ENCODE assay signal across 16 cellular contexts in genomic region chr16:56618138-56618537, GRCh38. TPM values are rescaled to one million over a fixed set of nuclear protein-coding genes. Genes with fewer than 3 reads are reported as not detected.
A peak's percentile ranks its signal among the peaks of the same experiment; 100 is the strongest.
DNase-seq lines count a peak whose midpoint lies in the region; ATAC-seq and TF ChIP-seq lines count a peak whose summit lies in the region.
"Had no signal": no experiment of that assay in that cellular context is flagged by ENCODE, and none has a peak within 500 bp of the region (broad histone marks: within the 10 kb centered on the region; RNA-seq: fewer than 3 reads in every experiment).

No MANE protein-coding gene starts in this region.

- H3K9me3 ChIP-seq in left ventricle myocardium inferior (replicated peaks) (no peaks in the 10 kb centered on the region), iPS-20b (ENCODE audit: insufficient read depth, low read depth, low read length) (no peaks in the 10 kb centered on the region)

- H3K27ac Mint-ChIP-seq in activated T-helper 17 cell treated with anti-CD3 and anti-CD28 coated beads, Interleukin-2, amount 50 U/mL, for 72 hours, result no peak overlapping the region
- H3K27ac Mint-ChIP-seq in type B pancreatic cell, result no peak overlapping the region
- H3K27ac Mint-ChIP-seq: activated naive CD4-positive, alpha-beta T cell treated with anti-CD3 and anti-CD28 coated beads, Interleukin-2, amount 50 U/mL, for 72 hours had no signal

- H3K4me3 Mint-ChIP-seq in activated T-helper 17 cell treated with anti-CD3 and anti-CD28 coated beads, Interleukin-2, amount 50 U/mL, for 72 hours, result peak overlapping the region; percentile 67
- peak overlapping the region; percentile 82 for H3K4me3 Mint-ChIP-seq in type B pancreatic cell

- H3K4me1 ChIP-seq in left ventricle myocardium inferior (peaks cover 39% of the 10 kb centered on the region), iPS-20b (ENCODE audit: insufficient read depth, low read length) (peaks cover 16% of the 10 kb centered on the region)

- peaks cover 22% of the 10 kb centered on the region for H3K4me1 Mint-ChIP-seq in activated T-helper 17 cell treated with anti-CD3 and anti-CD28 coated beads, Interleukin-2, amount 50 U/mL, for 72 hours
- no peaks in the 10 kb centered on the region for H3K4me1 Mint-ChIP-seq in type B pancreatic cell (ENCODE audit: unreplicated experiment)

- DNase-seq in left ventricle myocardium inferior, result no peak
- DNase-seq in Right ventricle myocardium inferior (ENCODE audit: missing footprints), result no peak
- DNase-seq in type B pancreatic cell (ENCODE audit: extremely low spot score, unreplicated experiment), result no peak
- no peak for DNase-seq in D341Med (ENCODE audit: low spot score)
- DNase-seq: activated T-cell treated with anti-CD3 and anti-CD28 coated beads for 4 hours; effector memory CD4-positive, alpha-beta T cell; NCI-H1092 treated with DMSO at 0.1 percent for 48 hours; RPMI8226 had no signal

- H3K27me3 Mint-ChIP-seq in activated T-helper 17 cell treated with anti-CD3 and anti-CD28 coated beads, Interleukin-2, amount 50 U/mL, for 72 hours, result no peaks in the 10 kb centered on the region
- H3K27me3 Mint-ChIP-seq in type B pancreatic cell, result peaks cover 91% of the 10 kb centered on the region

- ATAC-seq in Right ventricle myocardium inferior (no peak), GM18861 (IDR thresholded peaks at IDR 0.05; ENCODE audit: unreplicated experiment) (no peak), GM21576 (IDR thresholded peaks at IDR 0.05; ENCODE audit: unreplicated experiment) (no peak)
- ATAC-seq in activated T-helper 17 cell treated with anti-CD3 and anti-CD28 coated beads, Interleukin-2, amount 50 U/mL, for 72 hours (replicated peaks), result no peak
- ATAC-seq: activated CD4-positive, CD25-positive, alpha-beta regulatory T cell treated with anti-CD3 and anti-CD28 coated beads, Interleukin-2, amount 50 U/mL, for 24 hours; activated naive CD4-positive, alpha-beta T cell treated with anti-CD3 and anti-CD28 coated beads, Interleukin-2, amount 50 U/mL, for 72 hours; K562 had no signal

- TF ChIP-seq CTCF in left ventricle myocardium inferior (IDR thresholded peaks at IDR 0.05; ENCODE audit: borderline replicate concordance) (no peak), type B pancreatic cell (conservative IDR thresholded peaks at IDR 0.05) (no peak)

- H3K4me3 ChIP-seq in left ventricle myocardium inferior (peak overlapping the region; percentile 66), iPS-20b (ENCODE audit: low read length) (0 out of 2 replicates have a peak overlapping the region, but pooled peaks have one; percentile 66)
- H3K4me3 ChIP-seq: K562 had no signal

- H3K27ac ChIP-seq in left ventricle myocardium inferior (replicated peaks) (peak overlapping the region; percentile 87), iPS-20b (ENCODE audit: low read length) (no peak overlapping the region)

- no peak overlapping the region for H3K9ac ChIP-seq in iPS-20b (ENCODE audit: low read depth, low read length)

- H3K36me3 Mint-ChIP-seq in activated T-helper 17 cell treated with anti-CD3 and anti-CD28 coated beads, Interleukin-2, amount 50 U/mL, for 72 hours (ENCODE audit: low read depth), result no peaks in the 10 kb centered on the region
- H3K36me3 Mint-ChIP-seq in type B pancreatic cell, result peaks cover under 1% of the 10 kb centered on the region

- intact Hi-C loops in left ventricle myocardium inferior (cut with micrococcal nuclease), result no loop called here
- intact Hi-C loops in Right ventricle myocardium inferior (cut with DNase I), result no loop called here

- no peaks in the 10 kb centered on the region for H3K27me3 ChIP-seq in left ventricle myocardium inferior (ENCODE audit: low read depth)
- peaks cover 100% of the 10 kb centered on the region for H3K27me3 ChIP-seq in iPS-20b (ENCODE audit: insufficient read depth, low read length)

- no peaks in the 10 kb centered on the region for H3K36me3 ChIP-seq in left ventricle myocardium inferior
- no peaks in the 10 kb centered on the region for H3K36me3 ChIP-seq in iPS-20b (ENCODE audit: insufficient read depth, low read depth, low read length)

- no peaks in the 10 kb centered on the region for H3K9me3 Mint-ChIP-seq in activated T-helper 17 cell treated with anti-CD3 and anti-CD28 coated beads, Interleukin-2, amount 50 U/mL, for 72 hours
- H3K9me3 Mint-ChIP-seq in type B pancreatic cell, result peaks cover 5% of the 10 kb centered on the region

RNA-seq across cellular contexts. Expression of gene MT1E, which starts 7.4 kb away (rescaled TPM):
- total RNA-seq in left ventricle myocardium inferior (126 TPM), Right ventricle myocardium inferior (136 TPM), type B pancreatic cell (ENCODE audit: low replicate concordance) (7.8 and 12.5 TPM in 2 replicates)
- under 1 TPM in 1 of 2 donors, not detected in 1; 0.53 TPM for total RNA-seq in activated T-helper 17 cell treated with anti-CD3 and anti-CD28 coated beads, Interleukin-2, amount 50 U/mL, for 72 hours
- total RNA-seq: G401 had no signal

RNA-seq across cellular contexts. Expression of gene MT2A, which starts 9.8 kb away (rescaled TPM):
- total RNA-seq in left ventricle myocardium inferior, result 115 TPM
- total RNA-seq in Right ventricle myocardium inferior, result 95.2 TPM
- total RNA-seq in activated T-helper 17 cell treated with anti-CD3 and anti-CD28 coated beads, Interleukin-2, amount 50 U/mL, for 72 hours, result 100 to 1,000 TPM in 1 of 2 donors, 10 to 100 TPM in 1; 25.6 to 114 TPM
- total RNA-seq in type B pancreatic cell (ENCODE audit: low replicate concordance), result 18.2 and 21.4 TPM in 2 replicates
- total RNA-seq: G401 had no signal

RNA-seq across cellular contexts. Expression of gene MT1M, which starts 14.3 kb away (rescaled TPM):
- 3.1 TPM for total RNA-seq in left ventricle myocardium inferior
- 6.7 TPM for total RNA-seq in Right ventricle myocardium inferior
- total RNA-seq in activated T-helper 17 cell treated with anti-CD3 and anti-CD28 coated beads, Interleukin-2, amount 50 U/mL, for 72 hours, result not detected
- not detected in 2 replicates for total RNA-seq in type B pancreatic cell (ENCODE audit: low replicate concordance)
- total RNA-seq: activated naive CD4-positive, alpha-beta T cell treated with anti-CD3 and anti-CD28 coated beads, Interleukin-2, amount 50 U/mL, for 72 hours; G401; K562 had no signal

RNA-seq across cellular contexts. Expression of gene MT1A, which starts 20.3 kb away (rescaled TPM):
- total RNA-seq in left ventricle myocardium inferior, result 1.2 TPM
- total RNA-seq in Right ventricle myocardium inferior, result 2.9 TPM
- 1 to 10 TPM; 1.5 to 6.5 TPM for total RNA-seq in activated T-helper 17 cell treated with anti-CD3 and anti-CD28 coated beads, Interleukin-2, amount 50 U/mL, for 72 hours
- total RNA-seq in type B pancreatic cell (ENCODE audit: low replicate concordance), result not detected in 2 replicates
- total RNA-seq: G401, K562 had no signal

RNA-seq across cellular contexts. Expression of gene MT3, which starts 28.8 kb away (rescaled TPM):
- total RNA-seq in left ventricle myocardium inferior (4.1 TPM), Right ventricle myocardium inferior (5.9 TPM), type B pancreatic cell (ENCODE audit: low replicate concordance) (not detected in 2 replicates)
- 10 to 100 TPM in 1 of 2 donors, 1 to 10 TPM in 1; 3.0 to 73.8 TPM for total RNA-seq in activated T-helper 17 cell treated with anti-CD3 and anti-CD28 coated beads, Interleukin-2, amount 50 U/mL, for 72 hours
- total RNA-seq: G401, K562 had no signal
